ENCODE assay signal across 8 cellular contexts in the genomic region with DNA sequence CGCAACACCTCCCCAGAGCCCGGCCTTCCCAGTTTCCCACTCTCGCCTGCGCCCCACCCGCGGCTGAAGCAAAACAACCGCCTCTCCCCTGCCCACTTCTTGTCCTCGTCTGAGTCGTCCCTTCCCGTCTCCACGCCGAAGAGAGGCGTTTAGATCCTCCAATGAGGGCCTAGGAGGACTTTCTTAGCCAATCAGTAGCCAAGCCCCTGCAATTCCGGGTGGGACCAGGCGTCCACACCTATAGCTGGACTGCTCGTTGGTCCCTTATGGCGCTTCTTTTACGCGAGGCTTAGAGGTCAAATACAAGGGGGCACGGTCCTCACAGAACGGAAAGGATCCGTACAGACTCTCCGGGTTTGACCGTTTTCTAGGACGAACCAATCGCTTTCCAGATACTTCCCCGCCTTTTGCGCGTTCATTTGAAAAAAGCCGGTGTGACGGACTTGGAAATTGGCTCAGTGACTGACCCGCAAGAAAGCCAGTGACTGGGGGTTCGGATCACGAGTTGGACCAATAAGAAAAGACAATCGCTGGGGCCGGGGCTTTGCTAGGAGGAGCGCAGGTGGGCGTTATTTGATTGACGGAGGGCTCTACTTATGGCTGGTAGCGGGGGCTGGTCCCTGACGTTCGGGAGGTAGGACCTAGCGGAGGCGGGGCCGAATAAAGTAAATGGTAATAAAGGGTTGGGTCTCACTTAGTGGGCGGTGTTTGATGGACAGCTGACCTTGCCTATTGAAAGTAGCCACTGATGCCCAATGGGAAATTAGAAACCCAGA. TPM values are rescaled to one million over a fixed set of nuclear protein-coding genes. Genes with fewer than 3 reads are reported as not detected.
A peak's percentile ranks its signal among the peaks of the same experiment; 100 is the strongest.
DNase-seq lines count a peak whose midpoint lies in the region; ATAC-seq, FAIRE-seq and TF ChIP-seq lines count a peak whose summit lies in the region.

No MANE protein-coding gene starts in this region.

- H3K4me1 ChIP-seq in esophagus squamous epithelium, result peaks cover 9 to 39% (median 12%) of the 10 kb centered on the region in 3 donors
- peaks cover 0 to 8% of the 10 kb centered on the region in 2 donors for H3K4me1 ChIP-seq in muscle layer of duodenum (ENCODE audit: control insufficient read depth in 1 of 2, insufficient read depth in 2 of 2, low read length in 2 of 2)

- H3K4me1 Mint-ChIP-seq in activated T-helper 1 cell treated with anti-CD3 and anti-CD28 coated beads, Interleukin-12 subunit alpha, Interleukin-12 subunit beta, Interleukin-2, Interleukin-4 antibody, amounts not matched to agents 30 ng/mL and 10 ng/mL and 1 ng/mL, durations not matched to agents 14 hours and 24 hours and 36 hours (ENCODE audit: low read depth), result peaks cover 41% of the 10 kb centered on the region

- H3K36me3 Mint-ChIP-seq in activated T-helper 1 cell treated with anti-CD3 and anti-CD28 coated beads, Interleukin-12 subunit alpha, Interleukin-12 subunit beta, Interleukin-2, Interleukin-4 antibody, amounts not matched to agents 30 ng/mL and 10 ng/mL and 1 ng/mL, durations not matched to agents 14 hours and 24 hours and 36 hours (ENCODE audit: low read depth), result peaks cover 5% of the 10 kb centered on the region

- H3K27me3 ChIP-seq in esophagus squamous epithelium, result peaks cover 0 to 4% (median 0%) of the 10 kb centered on the region in 4 donors
- no peaks in the 10 kb centered on the region for H3K27me3 ChIP-seq in muscle layer of duodenum (ENCODE audit: low read depth, low read length)

- H3K9me3 ChIP-seq in KOPT-K1 (ENCODE audit: insufficient read depth, low read length, poor library complexity, severe bottlenecking), result peaks cover 5% of the 10 kb centered on the region
- H3K9me3 ChIP-seq in esophagus squamous epithelium, result no peaks in the 10 kb centered on the region
- H3K9me3 ChIP-seq in muscle layer of duodenum (ENCODE audit: control insufficient read depth in 1 of 2, low read length in 2 of 2), result no peaks in the 10 kb centered on the region

- H3K4me3 ChIP-seq in esophagus squamous epithelium, result peak overlapping the region; percentile 31 to 65 (median 54)
- H3K4me3 ChIP-seq in muscle layer of duodenum (ENCODE audit: low read depth in 1 of 2, low read length in 2 of 2), result peak overlapping the region; percentile 60 to 88

- peak overlapping the region; percentile 97 for H3K4me3 Mint-ChIP-seq in activated T-helper 1 cell treated with anti-CD3 and anti-CD28 coated beads, Interleukin-12 subunit alpha, Interleukin-12 subunit beta, Interleukin-2, Interleukin-4 antibody, amounts not matched to agents 30 ng/mL and 10 ng/mL and 1 ng/mL, durations not matched to agents 14 hours and 24 hours and 36 hours

- H3K36me3 ChIP-seq in KOPT-K1 (ENCODE audit: insufficient read depth, low read length), result no peaks in the 10 kb centered on the region; the same call in 1 of the 2 replicates
- no peaks in the 10 kb centered on the region for H3K36me3 ChIP-seq in esophagus squamous epithelium
- H3K36me3 ChIP-seq in muscle layer of duodenum (ENCODE audit: control insufficient read depth in 1 of 2, insufficient read depth in 2 of 2, low read length in 2 of 2), result peaks cover 0 to 14% of the 10 kb centered on the region in 2 donors

- DNase-seq in DMS79 treated with DMSO at 0.1 percent for 48 hours (lab: John Stamatoyannopoulos, UW) (peak; percentile 99), RCC 7860 (ENCODE audit: low spot score) (peak; percentile 99), esophagus squamous epithelium (lab: John Stamatoyannopoulos, UW) (peak; percentile 100)
- peak; percentile 94 for DNase-seq in activated T-helper 1 cell treated with anti-CD3 and anti-CD28 coated beads, Interleukin-12 subunit alpha, Interleukin-12 subunit beta, Interleukin-2, Interleukin-4 antibody, amounts not matched to agents 30 ng/mL and 10 ng/mL and 1 ng/mL, durations not matched to agents 14 hours and 24 hours and 36 hours (ENCODE audit: low spot score)
- peak; percentile 92 for DNase-seq in stimulated activated CD8-positive, alpha-beta memory T cell treated with anti-CD3 and anti-CD28 coated beads, Interleukin-7, amount 100 ng/mL, for 24 hours (ENCODE audit: low read depth)

- H3K27ac ChIP-seq in KOPT-K1 (ENCODE audit: low read depth, low read length, poor library complexity, severe bottlenecking) (peak overlapping the region; percentile 94), esophagus squamous epithelium (peak overlapping the region; percentile 86 to 97 (median 94)), muscle layer of duodenum (ENCODE audit: low read length) (peak overlapping the region; percentile 100)

- intact Hi-C loops in activated T-helper 1 cell treated with anti-CD3 and anti-CD28 coated beads, Interleukin-12 subunit alpha, Interleukin-12 subunit beta, Interleukin-2, Interleukin-4 antibody, amounts not matched to agents 30 ng/mL and 10 ng/mL and 1 ng/mL, durations not matched to agents 14 hours and 24 hours and 36 hours (cut with micrococcal nuclease), result loop anchor here (1.0 to 5.0 kb wide), 13 partner anchors 17 to 1807 kb away; a partner anchor contains a TSS
- intact Hi-C loops in esophagus squamous epithelium (cut with DNase I), result no loop called here

- TF ChIP-seq POLR2A in esophagus squamous epithelium (IDR thresholded peaks at IDR 0.05), result peak in 1 of 4 donors; percentile 49

- 0 to 1% methylated on average over 28 to 32 of the region's 46 CpGs for WGBS in esophagus squamous epithelium, 2 donors

- peak; percentile 76 for ATAC-seq in GM21825 (IDR thresholded peaks at IDR 0.05; ENCODE audit: unreplicated experiment)

- no peaks in the 10 kb centered on the region for H3K9me3 Mint-ChIP-seq in activated T-helper 1 cell treated with anti-CD3 and anti-CD28 coated beads, Interleukin-12 subunit alpha, Interleukin-12 subunit beta, Interleukin-2, Interleukin-4 antibody, amounts not matched to agents 30 ng/mL and 10 ng/mL and 1 ng/mL, durations not matched to agents 14 hours and 24 hours and 36 hours

- peak; percentile 92 for FAIRE-seq in RCC 7860 (lab: Jason Lieb, UNC)

- peak in 2 of 6 experiments; percentile 2 to 18 for TF ChIP-seq CTCF in esophagus squamous epithelium (IDR thresholded peaks at IDR 0.05)

- H3K27me3 Mint-ChIP-seq in activated T-helper 1 cell treated with anti-CD3 and anti-CD28 coated beads, Interleukin-12 subunit alpha, Interleukin-12 subunit beta, Interleukin-2, Interleukin-4 antibody, amounts not matched to agents 30 ng/mL and 10 ng/mL and 1 ng/mL, durations not matched to agents 14 hours and 24 hours and 36 hours (ENCODE audit: insufficient read depth), result peaks cover 2% of the 10 kb centered on the region

- H3K27ac Mint-ChIP-seq in activated T-helper 1 cell treated with anti-CD3 and anti-CD28 coated beads, Interleukin-12 subunit alpha, Interleukin-12 subunit beta, Interleukin-2, Interleukin-4 antibody, amounts not matched to agents 30 ng/mL and 10 ng/mL and 1 ng/mL, durations not matched to agents 14 hours and 24 hours and 36 hours, result peak overlapping the region; percentile 99

RNA-seq across cellular contexts. Expression of a gene that starts 0.6 kb away (rescaled TPM):
- 41.5 and 42.2 TPM in 2 replicates for total RNA-seq in activated T-helper 1 cell treated with anti-CD3 and anti-CD28 coated beads, Interleukin-12 subunit alpha, Interleukin-12 subunit beta, Interleukin-2, Interleukin-4 antibody, amounts not matched to agents 30 ng/mL and 10 ng/mL and 1 ng/mL, durations not matched to agents 14 hours and 24 hours and 36 hours
- total RNA-seq in esophagus squamous epithelium, result 10 to 100 TPM; 14.9 to 53.8 (median 19.1) TPM

Comparison
In these comparisons a context has a peak if more than half of its experiments do, and no peak if none do; other contexts are left out.
1. Peak in every context shown above with its lines: DNase-seq, ATAC-seq, H3K4me3 ChIP-seq and H3K27ac ChIP-seq.